ENCODE assay signal across 14 cellular contexts in genomic region chr5:104189909-104190308, GRCh38.
DNase-seq lines count a peak whose midpoint lies in the region; ATAC-seq, FAIRE-seq and TF ChIP-seq lines count a peak whose summit lies in the region.
"Had no signal": no experiment of that assay in that cellular context is flagged by ENCODE, and none has a peak within 500 bp of the region (broad histone marks: within the 10 kb centered on the region; RNA-seq: fewer than 3 reads in every experiment).

No MANE protein-coding gene starts in this region.

- no peak overlapping the region for H3K27ac Mint-ChIP-seq in astrocyte (ENCODE audit: unreplicated experiment)
- H3K27ac Mint-ChIP-seq: activated T-helper 1 cell treated with anti-CD3 and anti-CD28 coated beads, Interleukin-12 subunit alpha, Interleukin-12 subunit beta, Interleukin-2, Interleukin-4 antibody, amounts not matched to agents 30 ng/mL and 10 ng/mL and 1 ng/mL, durations not matched to agents 14 hours and 24 hours and 36 hours; CD4-positive, CD25-positive, alpha-beta regulatory T cell had no signal

- H3K4me1 ChIP-seq in GM23248 (ENCODE audit: insufficient read depth) (no peaks in the 10 kb centered on the region), astrocyte (ENCODE audit: insufficient read depth, low read length) (peaks cover 11% of the 10 kb centered on the region)

- H3K36me3 Mint-ChIP-seq in astrocyte (ENCODE audit: low read depth, unreplicated experiment): no peaks in the 10 kb centered on the region
- H3K36me3 Mint-ChIP-seq: CD4-positive, CD25-positive, alpha-beta regulatory T cell had no signal

- H3K36me3 ChIP-seq in GM23248 (ENCODE audit: low read depth): no peaks in the 10 kb centered on the region
- no peaks in the 10 kb centered on the region for H3K36me3 ChIP-seq in astrocyte (ENCODE audit: insufficient read depth, low read length)

- no peaks in the 10 kb centered on the region for H3K9me2 ChIP-seq in GM23248 (ENCODE audit: insufficient read depth)

- no peak overlapping the region for H3K4me3 ChIP-seq in GM23248
- H3K4me3 ChIP-seq in NB4 (ENCODE audit: low read depth, low read length): no peak overlapping the region
- H3K4me3 ChIP-seq in astrocyte (ENCODE audit: insufficient read depth, low read depth, low read length): no peak overlapping the region

- H4K20me1 ChIP-seq in GM23248 (ENCODE audit: insufficient read depth) (no peaks in the 10 kb centered on the region), astrocyte (ENCODE audit: insufficient read depth, low read length) (no peaks in the 10 kb centered on the region)

- intact Hi-C loops in left ventricle myocardium superior (cut with micrococcal nuclease): no loop called here

- H3K9ac ChIP-seq in GM23248 (no peak overlapping the region), astrocyte (ENCODE audit: low read length) (peak overlapping the region; percentile 8)

- no peak overlapping the region for H3K4me2 ChIP-seq in GM23248 (ENCODE audit: unreplicated experiment)
- H3K4me2 ChIP-seq in astrocyte (ENCODE audit: low read length): peak overlapping the region; percentile 45

- H3K79me2 ChIP-seq in GM23248 (ENCODE audit: insufficient read depth) (no peaks in the 10 kb centered on the region), astrocyte (ENCODE audit: insufficient read depth, low read length) (no peaks in the 10 kb centered on the region)

- H3K27me3 ChIP-seq in GM23248 (replicated peaks; ENCODE audit: insufficient read depth) (no peaks in the 10 kb centered on the region), astrocyte (ENCODE audit: insufficient read depth, low read length) (no peaks in the 10 kb centered on the region)

- DNase-seq in GM23248: peak; percentile 8
- DNase-seq in NB4 (ENCODE audit: low read depth): peak; percentile 67
- peak; percentile 86 for DNase-seq in astrocyte (ENCODE audit: low read depth)
- DNase-seq in non-pigmented ciliary epithelial cell (ENCODE audit: low read depth): peak; percentile 73
- DNase-seq in left ventricle myocardium superior: no peak
- DNase-seq: activated CD4-positive, alpha-beta T cell treated with anti-CD3 and anti-CD28 coated beads for 48 hours; caudate nucleus; CD4-positive, CD25-positive, alpha-beta regulatory T cell; NCI-H1436 treated with DMSO at 0.1 percent for 48 hours; NCI-H82 had no signal

- no peak for FAIRE-seq in astrocyte (lab: Jason Lieb, UNC)

- in situ Hi-C loops in GM23248 (cut with MboI): loop anchor here (25.0 kb wide), 1 partner anchor 603 kb away; no protein-coding TSS in a partner anchor

- H3K4me1 Mint-ChIP-seq in astrocyte (ENCODE audit: low read depth, unreplicated experiment): no peaks in the 10 kb centered on the region
- H3K4me1 Mint-ChIP-seq: CD4-positive, CD25-positive, alpha-beta regulatory T cell had no signal

- H3K9me3 ChIP-seq in GM23248 (ENCODE audit: low read depth) (no peaks in the 10 kb centered on the region), astrocyte (ENCODE audit: insufficient read depth, low read depth, low read length) (peaks cover 6% of the 10 kb centered on the region)

- no peak for TF ChIP-seq CTCF in NB4 (IDR thresholded peaks at IDR 0.05; ENCODE audit: low read depth, low read length)
- TF ChIP-seq CTCF in astrocyte (IDR thresholded peaks at IDR 0.05; ENCODE audit: insufficient read depth, low read depth, low read length): no peak

- no peaks in the 10 kb centered on the region for H3F3A ChIP-seq in GM23248 (ENCODE audit: insufficient read depth)

- ATAC-seq in left ventricle myocardium superior (no peak), HG03439 (IDR thresholded peaks at IDR 0.05; ENCODE audit: unreplicated experiment) (no peak), GM18519 (IDR thresholded peaks at IDR 0.05; ENCODE audit: low FRiP score, unreplicated experiment) (no peak), GM21529 (IDR thresholded peaks at IDR 0.05; ENCODE audit: unreplicated experiment) (no peak)

- no peak for TF ChIP-seq POLR2A in NB4 (IDR thresholded peaks at IDR 0.05; ENCODE audit: extremely low read depth, insufficient read length)

- WGBS in GM23248 (ENCODE audit: low coverage in 1 of 2, low lambda C conversion rate in 2 of 2, missing lambda C conversion rate in 2 of 2), 2 experiments: 46 to 47% methylated on average over 2 of the region's 2 CpGs

- H3K4me3 Mint-ChIP-seq in astrocyte (ENCODE audit: unreplicated experiment): no peak overlapping the region
- H3K4me3 Mint-ChIP-seq: activated T-helper 1 cell treated with anti-CD3 and anti-CD28 coated beads, Interleukin-12 subunit alpha, Interleukin-12 subunit beta, Interleukin-2, Interleukin-4 antibody, amounts not matched to agents 30 ng/mL and 10 ng/mL and 1 ng/mL, durations not matched to agents 14 hours and 24 hours and 36 hours; CD4-positive, CD25-positive, alpha-beta regulatory T cell had no signal

- H2AFZ ChIP-seq in GM23248 (no peak overlapping the region), astrocyte (ENCODE audit: low read depth, low read length) (no peak overlapping the region)

- H3K9me3 Mint-ChIP-seq in astrocyte (ENCODE audit: unreplicated experiment): peaks cover 3% of the 10 kb centered on the region

- H3K27ac ChIP-seq in GM23248: no peak overlapping the region
- H3K27ac ChIP-seq in astrocyte (ENCODE audit: low read depth, low read length): peak overlapping the region; percentile 44

- H3K27me3 Mint-ChIP-seq in astrocyte (ENCODE audit: low read depth, unreplicated experiment): no peaks in the 10 kb centered on the region
- H3K27me3 Mint-ChIP-seq: CD4-positive, CD25-positive, alpha-beta regulatory T cell had no signal
